ENCODE assay signal across 18 cellular contexts in genomic region chr20:42485566-42485965, GRCh38.
"Had no signal": no experiment of that assay in that cellular context is flagged by ENCODE, and none has a peak within 500 bp of the region (broad histone marks: within the 10 kb centered on the region; RNA-seq: fewer than 3 reads in every experiment).

No MANE protein-coding gene starts in this region.

- H3K4me1 ChIP-seq: gastrocnemius medialis had no signal

- ATAC-seq: effector memory CD8-positive, alpha-beta T cell; gastrocnemius medialis; left lobe of liver; natural killer cell treated with Interleukin-12 subunit alpha and Interleukin-12 subunit beta and Interleukin-15 and Interleukin-18, amount 100 ng/mL, for 72 hours; stimulated activated naive CD8-positive, alpha-beta T cell treated with anti-CD3 and anti-CD28 coated beads, Interleukin-15, Interleukin-2, amounts not matched to agents 100 U/mL and 50 U/mL, for 24 hours had no signal

- H3K4me1 Mint-ChIP-seq: brain, memory B cell had no signal

- H3K27me3 Mint-ChIP-seq: effector memory CD8-positive, alpha-beta T cell; memory B cell; natural killer cell treated with Interleukin-12 subunit alpha and Interleukin-12 subunit beta and Interleukin-15 and Interleukin-18, amount 100 ng/mL, for 72 hours had no signal

- H3K4me3 ChIP-seq: esophagus muscularis mucosa, gastrocnemius medialis, lower lobe of right lung, spleen, testis had no signal

- H3K9me3 Mint-ChIP-seq: natural killer cell treated with Interleukin-12 subunit alpha and Interleukin-12 subunit beta and Interleukin-15 and Interleukin-18, amount 100 ng/mL, for 72 hours had no signal

- H3K27me3 ChIP-seq: esophagus muscularis mucosa, gastrocnemius medialis, neutrophil, spleen, testis, tibial nerve had no signal

- H3K36me3 Mint-ChIP-seq: brain; memory B cell; natural killer cell treated with Interleukin-12 subunit alpha and Interleukin-12 subunit beta and Interleukin-15 and Interleukin-18, amount 100 ng/mL, for 72 hours had no signal

- DNase-seq: effector memory CD8-positive, alpha-beta T cell; gastrocnemius medialis; kidney; lower lobe of right lung; midbrain; posterior cingulate gyrus; right cardiac atrium; spleen; stimulated activated naive CD8-positive, alpha-beta T cell treated with anti-CD3 and anti-CD28 coated beads, Interleukin-15, Interleukin-2, amounts not matched to agents 100 U/mL and 50 U/mL, for 24 hours; testis had no signal

- H3K9me3 ChIP-seq: esophagus muscularis mucosa, gastrocnemius medialis, lower lobe of right lung, neutrophil, spleen, testis, tibial nerve had no signal

- H3K27ac ChIP-seq: epithelial cell of prostate, neutrophil, testis had no signal

- H3K4me3 Mint-ChIP-seq: brain; effector memory CD8-positive, alpha-beta T cell; memory B cell; natural killer cell treated with Interleukin-12 subunit alpha and Interleukin-12 subunit beta and Interleukin-15 and Interleukin-18, amount 100 ng/mL, for 72 hours had no signal

- H3K27ac Mint-ChIP-seq: brain; effector memory CD8-positive, alpha-beta T cell; memory B cell; natural killer cell treated with Interleukin-12 subunit alpha and Interleukin-12 subunit beta and Interleukin-15 and Interleukin-18, amount 100 ng/mL, for 72 hours had no signal

- H3K36me3 ChIP-seq: esophagus muscularis mucosa, gastrocnemius medialis, lower lobe of right lung, neutrophil, spleen, tibial nerve had no signal
